Comparison of ENCODE assay signal across 10 cellular contexts in the genomic region with DNA sequence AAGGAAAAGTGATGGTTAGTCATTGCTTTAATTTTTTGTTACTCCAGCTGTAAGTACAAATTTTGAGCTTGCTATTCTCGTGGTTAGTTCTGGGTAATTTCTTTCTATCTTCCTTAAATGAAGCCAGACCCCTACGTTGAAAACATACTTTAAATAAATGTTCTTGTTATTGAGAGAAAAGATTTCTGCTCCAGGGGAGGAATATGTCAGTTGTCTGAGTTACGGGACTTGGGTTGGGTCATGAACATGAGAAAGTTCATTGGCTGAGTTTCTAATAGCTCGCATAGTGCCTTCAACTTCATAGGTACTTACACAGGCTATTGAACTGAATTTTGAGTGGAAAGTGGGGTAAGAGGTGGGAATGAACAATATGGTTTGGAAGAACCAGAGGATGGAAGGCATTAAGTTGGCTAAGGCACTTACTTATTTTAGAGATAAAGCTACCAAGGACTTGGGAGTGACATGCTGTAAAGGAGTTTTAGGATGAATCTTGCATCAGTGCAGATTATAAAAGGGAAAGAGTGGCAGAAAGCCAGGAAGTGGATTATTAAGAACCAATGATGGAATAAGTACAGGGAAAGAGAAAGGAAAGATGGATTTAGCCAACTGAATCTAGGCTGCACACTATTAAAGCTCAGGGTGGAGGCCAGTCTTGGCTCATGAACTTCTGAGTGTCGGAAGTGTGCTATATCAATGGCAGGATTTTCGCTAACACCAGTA. TPM values are rescaled to one million over a fixed set of nuclear protein-coding genes. Genes with fewer than 3 reads are reported as not detected.
A peak's percentile ranks its signal among the peaks of the same experiment; 100 is the strongest.
DNase-seq lines count a peak whose midpoint lies in the region; ATAC-seq lines count a peak whose summit lies in the region.
"Had no signal": no experiment of that assay in that cellular context is flagged by ENCODE, and none has a peak within 500 bp of the region (broad histone marks: within the 10 kb centered on the region; RNA-seq: fewer than 3 reads in every experiment).

No MANE protein-coding gene starts in this region.

- peak overlapping the region; percentile 81 for H3K27ac ChIP-seq in CD4-positive, alpha-beta memory T cell (ENCODE audit: low read depth, low read length)
- H3K27ac ChIP-seq in duodenal mucosa (ENCODE audit: low read depth, low read length): no peak overlapping the region

- H3K36me3 ChIP-seq in CD4-positive, alpha-beta memory T cell (ENCODE audit: insufficient read depth, low read length): peaks cover 44% of the 10 kb centered on the region
- H3K36me3 ChIP-seq in MG63: peaks cover 61% of the 10 kb centered on the region
- peaks cover 29 to 49% of the 10 kb centered on the region in 2 donors for H3K36me3 ChIP-seq in duodenal mucosa (ENCODE audit: control insufficient read depth in 1 of 2, insufficient read depth in 2 of 2, low read length in 2 of 2)

- intact Hi-C loops in CD4-positive, alpha-beta memory T cell (cut with micrococcal nuclease): loop anchor here (10.0 kb wide), 1 partner anchor 1273 kb away; a partner anchor contains a TSS

- H3K9me3 Mint-ChIP-seq in CD4-positive, alpha-beta memory T cell: no peaks in the 10 kb centered on the region
- H3K9me3 Mint-ChIP-seq in natural killer cell treated with Interleukin-12 subunit alpha and Interleukin-12 subunit beta and Interleukin-15 and Interleukin-18, amount 100 ng/mL, for 72 hours: no peaks in the 10 kb centered on the region

- H3K27me3 Mint-ChIP-seq in CD4-positive, alpha-beta memory T cell: no peaks in the 10 kb centered on the region
- H3K27me3 Mint-ChIP-seq in natural killer cell treated with Interleukin-12 subunit alpha and Interleukin-12 subunit beta and Interleukin-15 and Interleukin-18, amount 100 ng/mL, for 72 hours: no peaks in the 10 kb centered on the region

- peaks cover 47% of the 10 kb centered on the region for H3K4me1 ChIP-seq in CD4-positive, alpha-beta memory T cell (ENCODE audit: insufficient read depth, low read length)
- peaks cover 16 to 19% of the 10 kb centered on the region in 2 donors for H3K4me1 ChIP-seq in duodenal mucosa (ENCODE audit: control insufficient read depth in 1 of 2, insufficient read depth in 2 of 2, low read length in 2 of 2)

- ATAC-seq in natural killer cell treated with Interleukin-12 subunit alpha and Interleukin-12 subunit beta and Interleukin-15 and Interleukin-18, amount 100 ng/mL, for 72 hours: no peak
- ATAC-seq in GM21381 (IDR thresholded peaks at IDR 0.05; ENCODE audit: unreplicated experiment) (no peak), HG02610 (IDR thresholded peaks at IDR 0.05; ENCODE audit: unreplicated experiment) (no peak)

- no peaks in the 10 kb centered on the region for H3K27me3 ChIP-seq in CD4-positive, alpha-beta memory T cell (ENCODE audit: insufficient read depth, low read length)
- H3K27me3 ChIP-seq in MG63: no peaks in the 10 kb centered on the region
- H3K27me3 ChIP-seq in duodenal mucosa (ENCODE audit: control insufficient read depth in 1 of 2, insufficient read depth in 2 of 2, low read length in 2 of 2): no peaks in the 10 kb centered on the region
- H3K27me3 ChIP-seq: ascending aorta had no signal

- no peak for DNase-seq in CD4-positive, alpha-beta memory T cell
- DNase-seq in MG63: no peak
- no peak for DNase-seq in natural killer cell treated with Interleukin-12 subunit alpha and Interleukin-12 subunit beta and Interleukin-15 and Interleukin-18, amount 100 ng/mL, for 72 hours (ENCODE audit: low spot score)
- DNase-seq in kidney tubule cell (ENCODE audit: low spot score): no peak
- DNase-seq in NCI-H1417 (lab: John Stamatoyannopoulos, UW): no peak
- DNase-seq: NCI-H1048 had no signal

- peaks cover 34 to 56% (median 44%) of the 10 kb centered on the region in 4 donors for H3K4me1 Mint-ChIP-seq in CD4-positive, alpha-beta memory T cell
- peaks cover 40 to 53% of the 10 kb centered on the region in 2 donors for H3K4me1 Mint-ChIP-seq in natural killer cell treated with Interleukin-12 subunit alpha and Interleukin-12 subunit beta and Interleukin-15 and Interleukin-18, amount 100 ng/mL, for 72 hours (ENCODE audit: low read depth in 2 of 2)

- no peaks in the 10 kb centered on the region for H3K9me3 ChIP-seq in CD4-positive, alpha-beta memory T cell (ENCODE audit: control insufficient read depth in 1 of 2, low read length in 2 of 2)
- H3K9me3 ChIP-seq in MG63 (no peaks in the 10 kb centered on the region), duodenal mucosa (ENCODE audit: control insufficient read depth in 1 of 2, low read length in 2 of 2) (no peaks in the 10 kb centered on the region)
- H3K9me3 ChIP-seq: ascending aorta had no signal

- H3K9ac ChIP-seq in duodenal mucosa (ENCODE audit: low read depth in 1 of 2, low read length in 2 of 2): peak overlapping the region; percentile 84 to 89

- peak overlapping the region; percentile 77 to 99 (median 96) for H3K4me3 Mint-ChIP-seq in CD4-positive, alpha-beta memory T cell
- H3K4me3 Mint-ChIP-seq in natural killer cell treated with Interleukin-12 subunit alpha and Interleukin-12 subunit beta and Interleukin-15 and Interleukin-18, amount 100 ng/mL, for 72 hours: peak overlapping the region; percentile 87

- H3K4me3 ChIP-seq in CD4-positive, alpha-beta memory T cell (ENCODE audit: low read length in 2 of 2): peak overlapping the region in 1 of 2 donors; percentile 72
- H3K4me3 ChIP-seq in MG63: peak overlapping the region; percentile 95
- H3K4me3 ChIP-seq in duodenal mucosa (ENCODE audit: low read depth in 1 of 2, low read length in 2 of 2): peak overlapping the region; percentile 84 to 93

- CTCF ChIA-PET in CD4-positive, alpha-beta memory T cell (lab: Charles Lee; ENCODE audit: partially characterized antibody): interaction anchor here (0.8 to 5.6 kb wide), 5 partner anchors 8 to 40 kb away, joined by 3 to 48 read pairs (median 17); no protein-coding TSS in a partner anchor

- peaks cover 41 to 61% of the 10 kb centered on the region in 2 donors for H3K36me3 Mint-ChIP-seq in CD4-positive, alpha-beta memory T cell
- peaks cover 37% of the 10 kb centered on the region for H3K36me3 Mint-ChIP-seq in natural killer cell treated with Interleukin-12 subunit alpha and Interleukin-12 subunit beta and Interleukin-15 and Interleukin-18, amount 100 ng/mL, for 72 hours

- POLR2A ChIA-PET in CD4-positive, alpha-beta memory T cell (lab: Charles Lee; ENCODE audit: partially characterized antibody): interaction anchor here (0.6 to 5.4 kb wide), 8 partner anchors 9 to 301 kb away, joined by 3 to 75 read pairs (median 4); a partner anchor contains a TSS

- peak overlapping the region; percentile 88 to 99 (median 96) for H3K27ac Mint-ChIP-seq in CD4-positive, alpha-beta memory T cell
- H3K27ac Mint-ChIP-seq in natural killer cell treated with Interleukin-12 subunit alpha and Interleukin-12 subunit beta and Interleukin-15 and Interleukin-18, amount 100 ng/mL, for 72 hours: peak overlapping the region; percentile 94 to 97

RNA-seq across cellular contexts. Expression of a gene that starts 1.4 kb away (rescaled TPM):
- total RNA-seq in CD4-positive, alpha-beta memory T cell: 1,000 to 10,000 TPM; 1,582 to 1,688 TPM
- polyA plus RNA-seq in CD4-positive, alpha-beta memory T cell: 1,000 to 10,000 TPM; 1,062 to 1,312 TPM
- total RNA-seq in MG63 (2014; rRNA removed; shearing (Covaris generic); ENCODE audit: low replicate concordance): 1,752 and 2,233 TPM in 2 replicates
- 1,000 to 10,000 TPM; 1,441 to 1,468 TPM for total RNA-seq in natural killer cell treated with Interleukin-12 subunit alpha and Interleukin-12 subunit beta and Interleukin-15 and Interleukin-18, amount 100 ng/mL, for 72 hours

RNA-seq across cellular contexts. Expression of a gene that starts 24.8 kb away (rescaled TPM):
- total RNA-seq in CD4-positive, alpha-beta memory T cell: 10 to 100 TPM; 46.0 to 53.5 TPM
- 10 to 100 TPM; 44.5 to 55.5 TPM for polyA plus RNA-seq in CD4-positive, alpha-beta memory T cell
- total RNA-seq in MG63 (2014; rRNA removed; shearing (Covaris generic); ENCODE audit: low replicate concordance): 18.2 and 28.8 TPM in 2 replicates
- total RNA-seq in natural killer cell treated with Interleukin-12 subunit alpha and Interleukin-12 subunit beta and Interleukin-15 and Interleukin-18, amount 100 ng/mL, for 72 hours: 10 to 100 TPM; 42.1 to 44.5 TPM

RNA-seq across cellular contexts. Expression of a gene that starts 59.5 kb away (rescaled TPM):
- total RNA-seq in CD4-positive, alpha-beta memory T cell: not detected
- not detected for polyA plus RNA-seq in CD4-positive, alpha-beta memory T cell
- not detected in 2 replicates for total RNA-seq in MG63 (2014; rRNA removed; shearing (Covaris generic); ENCODE audit: low replicate concordance)
- total RNA-seq in natural killer cell treated with Interleukin-12 subunit alpha and Interleukin-12 subunit beta and Interleukin-15 and Interleukin-18, amount 100 ng/mL, for 72 hours: not detected
- total RNA-seq: ascending aorta had no signal
